9 cellular contexts compared by ENCODE assay signal in the genomic region with DNA sequence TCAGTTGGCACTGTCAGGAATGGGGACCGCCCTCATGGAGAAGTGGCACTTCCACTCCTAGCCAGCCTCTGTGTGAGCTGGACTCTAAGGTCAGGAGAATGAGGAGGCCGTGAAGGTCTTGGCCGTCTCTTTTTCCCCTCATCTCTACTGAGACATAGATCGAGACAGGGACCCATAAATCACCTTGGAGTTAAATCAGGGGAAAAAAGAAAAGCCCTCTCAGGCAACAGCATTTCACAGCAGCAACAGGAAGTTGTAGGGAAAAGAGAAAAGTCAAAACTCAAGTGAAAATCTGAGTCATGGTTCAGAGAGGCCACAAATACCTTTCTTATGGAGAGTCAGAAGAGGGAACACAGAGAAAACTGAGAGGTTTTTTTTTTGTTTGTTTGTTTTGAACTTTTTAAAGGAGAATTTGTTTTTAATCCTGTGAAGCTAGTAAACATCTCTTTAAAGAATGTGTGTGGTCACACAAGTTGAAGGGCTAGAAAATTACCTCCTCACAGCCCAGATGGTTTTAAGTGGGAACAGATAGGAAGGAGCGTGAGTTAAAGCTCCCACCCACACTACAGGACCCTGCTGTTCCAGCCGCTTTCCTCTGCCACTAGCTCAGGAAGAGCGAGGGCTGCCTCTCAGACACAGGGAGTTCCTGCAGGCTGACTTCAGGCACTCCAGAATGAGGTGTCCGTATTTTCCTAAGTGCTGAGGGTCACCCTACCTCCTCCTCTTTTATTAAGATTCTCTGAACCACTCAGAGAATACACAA. TPM values are rescaled to one million over a fixed set of nuclear protein-coding genes. Genes with fewer than 3 reads are reported as not detected.
A peak's percentile ranks its signal among the peaks of the same experiment; 100 is the strongest.
DNase-seq lines count a peak whose midpoint lies in the region; ATAC-seq and TF ChIP-seq lines count a peak whose summit lies in the region.
"Had no signal": no experiment of that assay in that cellular context is flagged by ENCODE, and none has a peak within 500 bp of the region (broad histone marks: within the 10 kb centered on the region; RNA-seq: fewer than 3 reads in every experiment).

No MANE protein-coding gene starts in this region.

- H3K36me3 ChIP-seq in gastroesophageal sphincter = no peaks in the 10 kb centered on the region

- WGBS in gastroesophageal sphincter (ENCODE audit: low coverage in 1 of 2), 2 donors = 37% methylated on average over 6 of the region's 8 CpGs; no CpG with 5 or more reads in 1 of the 2 donors

- H3K27me3 ChIP-seq in gastroesophageal sphincter = no peaks in the 10 kb centered on the region

- peak; percentile 77 for ATAC-seq in HG02610 (IDR thresholded peaks at IDR 0.05; ENCODE audit: unreplicated experiment)
- peak; percentile 84 for ATAC-seq in SK-N-SH treated with all-trans-retinoic acid at 6 μM for 48 hours
- no peak for ATAC-seq in gastroesophageal sphincter
- peak; percentile 84 for ATAC-seq in stimulated activated naive CD8-positive, alpha-beta T cell treated with anti-CD3 and anti-CD28 coated beads, Interleukin-15, amount 100 ng/mL, for 72 hours
- no peak for ATAC-seq in GM21360 (IDR thresholded peaks at IDR 0.05; ENCODE audit: unreplicated experiment)
- no peak for ATAC-seq in HG02798 (IDR thresholded peaks at IDR 0.05; ENCODE audit: poor library complexity, unreplicated experiment)
- no peak for ATAC-seq in GM19455 (IDR thresholded peaks at IDR 0.05; ENCODE audit: unreplicated experiment)

- H3K4me1 Mint-ChIP-seq in stimulated activated naive CD8-positive, alpha-beta T cell treated with anti-CD3 and anti-CD28 coated beads, Interleukin-15, amount 100 ng/mL, for 72 hours = peaks cover 46% of the 10 kb centered on the region

- peaks cover 0 to 23% (median 0%) of the 10 kb centered on the region in 3 donors for H3K4me1 ChIP-seq in gastroesophageal sphincter

- peak overlapping the region in 3 of 4 donors; percentile 42 to 51 (median 46) for H3K27ac ChIP-seq in gastroesophageal sphincter

- no peak for TF ChIP-seq POLR2A in gastroesophageal sphincter (IDR thresholded peaks at IDR 0.05)

- H3K27me3 Mint-ChIP-seq in stimulated activated naive CD8-positive, alpha-beta T cell treated with anti-CD3 and anti-CD28 coated beads, Interleukin-15, amount 100 ng/mL, for 72 hours = peaks cover 29% of the 10 kb centered on the region

- no peak overlapping the region for H3K4me3 ChIP-seq in gastroesophageal sphincter

- TF ChIP-seq CTCF in gastroesophageal sphincter (IDR thresholded peaks at IDR 0.05) = no peak

- H3K9me3 Mint-ChIP-seq in stimulated activated naive CD8-positive, alpha-beta T cell treated with anti-CD3 and anti-CD28 coated beads, Interleukin-15, amount 100 ng/mL, for 72 hours = peaks cover 15 to 16% of the 10 kb centered on the region in 2 donors

- DNase-seq in stimulated activated naive CD8-positive, alpha-beta T cell treated with anti-CD3 and anti-CD28 coated beads, Interleukin-15, amount 100 ng/mL, for 72 hours = no peak
- no peak for DNase-seq in GF-D8 (lab: John Stamatoyannopoulos, UW)
- DNase-seq: left cardiac atrium had no signal

- H3K4me3 Mint-ChIP-seq in stimulated activated naive CD8-positive, alpha-beta T cell treated with anti-CD3 and anti-CD28 coated beads, Interleukin-15, amount 100 ng/mL, for 72 hours = peak overlapping the region; percentile 58 to 68

- TF ChIP-seq EP300 in gastroesophageal sphincter (IDR thresholded peaks at IDR 0.05) = no peak

- H3K27ac Mint-ChIP-seq in stimulated activated naive CD8-positive, alpha-beta T cell treated with anti-CD3 and anti-CD28 coated beads, Interleukin-15, amount 100 ng/mL, for 72 hours = peak overlapping the region; percentile 48 to 83

- peaks cover 0 to 14% (median 0%) of the 10 kb centered on the region in 3 donors for H3K9me3 ChIP-seq in gastroesophageal sphincter

TF ChIP-seq in SK-N-SH treated with all-trans-retinoic acid at 6 μM for 48 hours, 23 proteins besides CTCF, POLR2A, EP300 and RAD21:
- TF ChIP-seq SNAI2 (CRISPR knock-in tag; IDR thresholded peaks at IDR 0.05) = no peak
- TF ChIP-seq ZNF565 (CRISPR knock-in tag; conservative IDR thresholded peaks at IDR 0.05; ENCODE audit: low read depth) = no peak
- no peak for TF ChIP-seq RARB (CRISPR knock-in tag; IDR thresholded peaks at IDR 0.05)
- no peak for TF ChIP-seq BACH2 (CRISPR knock-in tag; IDR thresholded peaks at IDR 0.05; ENCODE audit: borderline replicate concordance)
- TF ChIP-seq TOX (CRISPR knock-in tag; IDR thresholded peaks at IDR 0.05; ENCODE audit: borderline replicate concordance) = no peak
- TF ChIP-seq TCF4 (CRISPR knock-in tag; IDR thresholded peaks at IDR 0.05; ENCODE audit: borderline replicate concordance) = no peak
- TF ChIP-seq ZNF8 (CRISPR knock-in tag; IDR thresholded peaks at IDR 0.05) = no peak
- no peak for TF ChIP-seq ZNF70 (CRISPR knock-in tag; IDR thresholded peaks at IDR 0.05)
- no peak for TF ChIP-seq CREB5 (CRISPR knock-in tag; IDR thresholded peaks at IDR 0.05; ENCODE audit: low read depth)
- no peak for TF ChIP-seq POU6F1 (CRISPR knock-in tag; IDR thresholded peaks at IDR 0.05; ENCODE audit: borderline replicate concordance, low read depth)
- no peak for TF ChIP-seq CSDC2 (CRISPR knock-in tag; IDR thresholded peaks at IDR 0.05)
- no peak for TF ChIP-seq ESRRG (CRISPR knock-in tag; IDR thresholded peaks at IDR 0.05)
- TF ChIP-seq, protein P1, sequence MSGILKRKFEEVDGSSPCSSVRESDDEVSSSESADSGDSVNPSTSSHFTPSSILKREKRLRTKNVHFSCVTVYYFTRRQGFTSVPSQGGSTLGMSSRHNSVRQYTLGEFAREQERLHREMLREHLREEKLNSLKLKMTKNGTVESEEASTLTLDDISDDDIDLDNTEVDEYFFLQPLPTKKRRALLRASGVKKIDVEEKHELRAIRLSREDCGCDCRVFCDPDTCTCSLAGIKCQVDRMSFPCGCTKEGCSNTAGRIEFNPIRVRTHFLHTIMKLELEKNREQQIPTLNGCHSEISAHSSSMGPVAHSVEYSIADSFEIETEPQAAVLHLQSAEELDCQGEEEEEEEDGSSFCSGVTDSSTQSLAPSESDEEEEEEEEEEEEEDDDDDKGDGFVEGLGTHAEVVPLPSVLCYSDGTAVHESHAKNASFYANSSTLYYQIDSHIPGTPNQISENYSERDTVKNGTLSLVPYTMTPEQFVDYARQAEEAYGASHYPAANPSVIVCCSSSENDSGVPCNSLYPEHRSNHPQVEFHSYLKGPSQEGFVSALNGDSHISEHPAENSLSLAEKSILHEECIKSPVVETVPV (CRISPR knock-in tag; IDR thresholded peaks at IDR 0.05) = no peak
- no peak for TF ChIP-seq ZFP30 (CRISPR knock-in tag; IDR thresholded peaks at IDR 0.05)
- TF ChIP-seq ZC3H10 (CRISPR knock-in tag; IDR thresholded peaks at IDR 0.05) = no peak
- no peak for TF ChIP-seq TSHZ2 (CRISPR knock-in tag; IDR thresholded peaks at IDR 0.05)
- no peak for TF ChIP-seq ARNTL (CRISPR knock-in tag; IDR thresholded peaks at IDR 0.05; ENCODE audit: borderline replicate concordance, low read depth)
- TF ChIP-seq ISL1 (CRISPR knock-in tag; IDR thresholded peaks at IDR 0.05) = no peak
- TF ChIP-seq PPARA (CRISPR knock-in tag; IDR thresholded peaks at IDR 0.05; ENCODE audit: borderline replicate concordance) = no peak

RNA-seq across cellular contexts. Expression of gene CYP1B1, which starts 30.6 kb away (rescaled TPM):
- total RNA-seq in gastroesophageal sphincter = 100 to 1,000 TPM in 1 of 4 donors, 10 to 100 TPM in 3; 19.5 to 156 (median 35.6) TPM

Comparison
In these comparisons a context has a peak if more than half of its experiments do, and no peak if none do; other contexts are left out.
1. ATAC-seq: peak in HG02610 (single experiment), SK-N-SH treated with all-trans-retinoic acid at 6 μM for 48 hours (single experiment) and stimulated activated naive CD8-positive, alpha-beta T cell treated with anti-CD3 and anti-CD28 coated beads, Interleukin-15, amount 100 ng/mL, for 72 hours (single experiment); none in gastroesophageal sphincter (single experiment), GM21360 (single experiment), HG02798 (single experiment) and GM19455 (single experiment).